In genomic region chr2:120632796-120633646, GRCh38 we compare ENCODE assay signal across 17 cellular contexts.
DNase-seq lines count a peak whose midpoint lies in the region; ATAC-seq and TF ChIP-seq lines count a peak whose summit lies in the region.
"Had no signal": no experiment of that assay in that cellular context is flagged by ENCODE, and none has a peak within 500 bp of the region (broad histone marks: within the 10 kb centered on the region; RNA-seq: fewer than 3 reads in every experiment).

No MANE protein-coding gene starts in this region.

- peak overlapping the region; percentile 18 to 90 (median 69) for H3K27ac Mint-ChIP-seq in nephron
- H3K27ac Mint-ChIP-seq: CD4-positive, alpha-beta T cell had no signal

- H3K27ac ChIP-seq in VCaP (peak overlapping the region; percentile 56; the same call in 1 of the 2 replicates), upper lobe of left lung (no peak overlapping the region)
- H3K27ac ChIP-seq: heart left ventricle had no signal

- ATAC-seq in left ventricle myocardium superior (no peak), GM18861 (IDR thresholded peaks at IDR 0.05; ENCODE audit: unreplicated experiment) (no peak), upper lobe of left lung (ENCODE audit: low FRiP score in 2 of 2) (no peak), HG03175 (IDR thresholded peaks at IDR 0.05; ENCODE audit: unreplicated experiment) (no peak), GM21360 (IDR thresholded peaks at IDR 0.05; ENCODE audit: unreplicated experiment) (no peak)
- ATAC-seq: heart left ventricle had no signal

- no peaks in the 10 kb centered on the region for H3K9me3 ChIP-seq in upper lobe of left lung
- H3K9me3 ChIP-seq: MG63 had no signal

- TF ChIP-seq CTCF in VCaP (conservative IDR thresholded peaks at IDR 0.05), result no peak
- TF ChIP-seq CTCF in nephron (IDR thresholded peaks at IDR 0.05; ENCODE audit: unreplicated experiment in 3 of 3), result no peak
- no peak for TF ChIP-seq CTCF in upper lobe of left lung (IDR thresholded peaks at IDR 0.05)

- no peak for TF ChIP-seq POLR2A in upper lobe of left lung (IDR thresholded peaks at IDR 0.05)

- H3K9me3 Mint-ChIP-seq in nephron, result peaks cover 10% of the 10 kb centered on the region
- H3K9me3 Mint-ChIP-seq: CD4-positive, alpha-beta T cell had no signal

- peaks cover 0 to 4% (median 0%) of the 10 kb centered on the region in 4 donors for H3K4me1 ChIP-seq in upper lobe of left lung
- H3K4me1 ChIP-seq: heart left ventricle had no signal

- peaks cover 29% of the 10 kb centered on the region for H3K4me1 Mint-ChIP-seq in nephron

- H3K4me3 ChIP-seq in upper lobe of left lung, result no peak overlapping the region
- H3K4me3 ChIP-seq: heart left ventricle, MG63 had no signal

- peaks cover 9% of the 10 kb centered on the region for H3K27me3 Mint-ChIP-seq in nephron (ENCODE audit: low read depth)

- no peaks in the 10 kb centered on the region for H3K36me3 Mint-ChIP-seq in nephron (ENCODE audit: low read depth)

- H3K27me3 ChIP-seq in upper lobe of left lung, result no peaks in the 10 kb centered on the region
- H3K27me3 ChIP-seq: MG63 had no signal

- no peaks in the 10 kb centered on the region for H3K36me3 ChIP-seq in upper lobe of left lung
- H3K36me3 ChIP-seq: heart left ventricle, MG63 had no signal

- WGBS in upper lobe of left lung, 2 donors, result 66 to 78% methylated on average over 15 to 16 of the region's 17 CpGs

- intact Hi-C loops in cardiac septum (cut with DNase I), result no loop called here
- intact Hi-C loops in left ventricle myocardium superior (cut with micrococcal nuclease), result no loop called here

- DNase-seq in cardiac septum (ENCODE audit: low spot score) (peak; percentile 62), left ventricle myocardium superior (no peak), upper lobe of left lung (no peak)
- DNase-seq: ACHN; activated CD4-positive, alpha-beta T cell treated with anti-CD3 and anti-CD28 coated beads for 4 hours; activated CD8-positive, alpha-beta memory T cell treated with anti-CD3 and anti-CD28 coated beads, Interleukin-2, amount 50 U/mL, for 4 hours; activated gamma-delta T cell treated with Interleukin-2 at 50 U/mL for 16 hours; CD4-positive, alpha-beta T cell; heart left ventricle; IMR-90; mesenchymal stem cell; MG63 had no signal

- H3K4me3 Mint-ChIP-seq in nephron, result no peak overlapping the region
- H3K4me3 Mint-ChIP-seq: CD4-positive, alpha-beta T cell had no signal

- no peak for TF ChIP-seq EP300 in upper lobe of left lung (IDR thresholded peaks at IDR 0.05)
